In the genomic region with DNA sequence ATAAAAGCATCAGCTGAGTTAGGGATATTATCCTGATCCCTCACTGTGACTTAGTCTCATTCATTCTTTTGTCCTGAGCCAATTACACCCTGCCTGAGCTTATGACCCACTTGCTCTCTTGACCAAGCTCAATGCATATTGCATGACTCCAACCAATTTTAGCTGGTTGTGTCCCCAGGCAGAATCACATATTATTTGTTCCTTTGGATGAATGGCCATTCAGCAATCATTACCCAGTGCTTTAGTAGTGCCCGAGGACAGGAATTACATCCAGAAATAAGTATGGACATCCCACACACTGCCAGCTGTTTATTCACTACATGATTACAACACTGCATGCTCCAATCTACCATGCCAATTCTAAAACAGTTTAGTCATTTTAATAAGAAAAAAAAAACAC, we compare ENCODE assay signal across 20 cellular contexts.
A peak's percentile ranks its signal among the peaks of the same experiment; 100 is the strongest.
DNase-seq lines count a peak whose midpoint lies in the region; ATAC-seq and TF ChIP-seq lines count a peak whose summit lies in the region.
"Had no signal": no experiment of that assay in that cellular context is flagged by ENCODE, and none has a peak within 500 bp of the region (broad histone marks: within the 10 kb centered on the region; RNA-seq: fewer than 3 reads in every experiment).

No MANE protein-coding gene starts in this region.

- no peak for ATAC-seq in right lobe of liver

- TF ChIP-seq CTCF in right lobe of liver (IDR thresholded peaks at IDR 0.05) = no peak

- no peak overlapping the region for H3K27ac ChIP-seq in right lobe of liver
- H3K27ac ChIP-seq: GM23248, PC-9 had no signal

- WGBS in right lobe of liver (ENCODE audit: insufficient coverage, low coverage, low lambda C conversion rate, missing lambda C conversion rate) = 31% methylated on average over 1 of the region's 1 CpG

- H3K4me1 ChIP-seq in right lobe of liver = no peaks in the 10 kb centered on the region

- TF ChIP-seq POLR2A in right lobe of liver (IDR thresholded peaks at IDR 0.05) = no peak

- intact Hi-C loops in right lobe of liver (cut with DNase I) = no loop called here

- no peaks in the 10 kb centered on the region for H3K27me3 ChIP-seq in right lobe of liver

- DNase-seq in NCI-H82 (lab: John Stamatoyannopoulos, UW) = peak; percentile 29
- no peak for DNase-seq in NCI-H82 treated with DMSO at 0.1 percent for 48 hours (lab: John Stamatoyannopoulos, UW; ENCODE audit: unreplicated experiment)
- DNase-seq in RPMI7951 (ENCODE audit: low read depth) = peak; percentile 46
- DNase-seq in foreskin melanocyte = peak; percentile 98
- no peak for DNase-seq in D341Med (ENCODE audit: low spot score)
- no peak for DNase-seq in effector CD8-positive, alpha-beta T cell (lab: John Stamatoyannopoulos, UW)
- DNase-seq in NCI-H187 (lab: John Stamatoyannopoulos, UW) = no peak
- no peak for DNase-seq in right lobe of liver
- DNase-seq: 8988T, COR-L47, DMS153, GDM1, GM23248, HCEC 1CT, Kasumi-1, NCI-H1092 treated with DMSO at 0.1 percent for 48 hours, NCI-H1694 treated with DMSO at 0.1 percent for 48 hours, NCI-H345, NCI-H774, PC-9 had no signal

- H3K36me3 ChIP-seq in right lobe of liver = no peaks in the 10 kb centered on the region

- H3K4me3 ChIP-seq in right lobe of liver = no peak overlapping the region
- H3K4me3 ChIP-seq: GM23248, PC-9 had no signal

- no peaks in the 10 kb centered on the region for H3K9me3 ChIP-seq in right lobe of liver

Comparison
In these comparisons a context has a peak if more than half of its experiments do, and no peak if none do; other contexts are left out.
1. DNase-seq: peak in NCI-H82 (single experiment), RPMI7951 (single experiment) and foreskin melanocyte (single experiment); none in NCI-H82 treated with DMSO at 0.1 percent for 48 hours (single experiment), D341Med (single experiment), effector CD8-positive, alpha-beta T cell (single experiment), NCI-H187 (0 of 2) and right lobe of liver (0 of 3).